ENCODE assay signal across 35 cellular contexts in the genomic region with DNA sequence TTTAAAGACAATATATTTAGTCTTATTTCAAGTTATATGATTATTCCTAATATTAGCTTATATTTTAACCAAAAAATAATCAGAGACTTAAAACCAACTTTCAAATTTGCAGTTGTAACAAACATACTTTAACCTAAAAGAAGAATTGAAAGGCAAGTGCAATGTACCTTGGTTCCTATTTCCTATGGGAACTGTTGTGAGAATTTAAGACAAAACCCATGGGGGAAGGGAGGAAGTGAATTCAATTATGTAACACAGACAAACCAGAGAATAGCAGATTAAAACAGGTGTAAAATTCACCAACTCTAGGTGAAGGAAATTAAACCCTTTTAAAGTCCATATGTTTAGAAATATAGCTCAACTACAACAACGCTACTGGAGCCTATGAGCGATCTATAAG. TPM values are rescaled to one million over a fixed set of nuclear protein-coding genes. Genes with fewer than 3 reads are reported as not detected.
"Had no signal": no experiment of that assay in that cellular context is flagged by ENCODE, and none has a peak within 500 bp of the region (broad histone marks: within the 10 kb centered on the region; RNA-seq: fewer than 3 reads in every experiment).

No MANE protein-coding gene starts in this region.

- ATAC-seq: activated naive CD8-positive, alpha-beta T cell treated with anti-CD3 and anti-CD28 coated beads, Interleukin-2, amount 50 U/mL, for 24 hours; foreskin keratinocyte; heart right ventricle; left lung; lower lobe of right lung; right lobe of liver; stimulated activated effector memory CD8-positive, alpha-beta T cell treated with anti-CD3 and anti-CD28 coated beads, Interleukin-12 subunit alpha, Interleukin-12 subunit beta, amount 100 ng/mL, for 72 hours; stimulated activated naive CD8-positive, alpha-beta T cell treated with anti-CD3 and anti-CD28 coated beads, Interleukin-15, amount 100 ng/mL, for 72 hours had no signal

- H3K36me3 Mint-ChIP-seq: activated naive CD4-positive, alpha-beta T cell treated with anti-CD3 and anti-CD28 coated beads, Interleukin-2, amount 50 U/mL, for 24 hours; stimulated activated effector memory CD8-positive, alpha-beta T cell treated with anti-CD3 and anti-CD28 coated beads, Interleukin-12 subunit alpha, Interleukin-12 subunit beta, amount 100 ng/mL, for 72 hours had no signal

- H3K27ac ChIP-seq: breast epithelium, esophagus muscularis mucosa, foreskin keratinocyte, heart right ventricle, left lung, lower lobe of right lung, neutrophil, right lobe of liver, thyroid gland, upper lobe of left lung, vagina had no signal

- H3K4me3 Mint-ChIP-seq: activated CD4-positive, alpha-beta memory T cell treated with anti-CD3 and anti-CD28 coated beads, Interleukin-2, amount 10 ng/mL, durations not matched to agents 7 days and 5 days; activated CD4-positive, alpha-beta T cell treated with anti-CD3 and anti-CD28 coated beads, Interleukin-2, amount 10 ng/mL, durations not matched to agents 7 days and 5 days; activated naive CD4-positive, alpha-beta T cell treated with anti-CD3 and anti-CD28 coated beads, Interleukin-2, amount 50 U/mL, for 24 hours; activated naive CD8-positive, alpha-beta T cell treated with anti-CD3 and anti-CD28 coated beads, Interleukin-2, amount 50 U/mL, for 24 hours; activated T-cell treated with anti-CD3 and anti-CD28 coated beads, Interleukin-2, amount 50 U/mL, for 24 hours; dendritic cell treated with granulocyte-macrophage colony-stimulating factor and Interleukin-4, amounts not matched to agents 40 ng/mL and 50 ng/mL, for 4 days; nephron progenitor cell; stimulated activated effector memory CD8-positive, alpha-beta T cell treated with anti-CD3 and anti-CD28 coated beads, Interleukin-12 subunit alpha, Interleukin-12 subunit beta, amount 100 ng/mL, for 72 hours; stimulated activated naive CD8-positive, alpha-beta T cell treated with anti-CD3 and anti-CD28 coated beads, Interleukin-15, amount 100 ng/mL, for 72 hours had no signal

- H3K9me3 ChIP-seq: breast epithelium, esophagus muscularis mucosa, left lung, lower lobe of right lung, neutrophil, right lobe of liver, thyroid gland, upper lobe of left lung, vagina had no signal

- H3K4me1 Mint-ChIP-seq: activated CD4-positive, alpha-beta memory T cell treated with anti-CD3 and anti-CD28 coated beads, Interleukin-2, amount 10 ng/mL, durations not matched to agents 7 days and 5 days; activated CD4-positive, alpha-beta T cell treated with anti-CD3 and anti-CD28 coated beads, Interleukin-2, amount 10 ng/mL, durations not matched to agents 7 days and 5 days; activated naive CD4-positive, alpha-beta T cell treated with anti-CD3 and anti-CD28 coated beads, Interleukin-2, amount 50 U/mL, for 24 hours; nephron progenitor cell; stimulated activated effector memory CD8-positive, alpha-beta T cell treated with anti-CD3 and anti-CD28 coated beads, Interleukin-12 subunit alpha, Interleukin-12 subunit beta, amount 100 ng/mL, for 72 hours had no signal

- H3K36me3 ChIP-seq: breast epithelium, esophagus muscularis mucosa, heart right ventricle, left lung, lower lobe of right lung, neutrophil, right lobe of liver, thyroid gland, upper lobe of left lung, vagina had no signal

- H3K27ac Mint-ChIP-seq: activated CD4-positive, alpha-beta memory T cell treated with anti-CD3 and anti-CD28 coated beads, Interleukin-2, amount 10 ng/mL, durations not matched to agents 7 days and 5 days; activated CD4-positive, alpha-beta T cell treated with anti-CD3 and anti-CD28 coated beads, Interleukin-2, amount 10 ng/mL, durations not matched to agents 7 days and 5 days; activated naive CD4-positive, alpha-beta T cell treated with anti-CD3 and anti-CD28 coated beads, Interleukin-2, amount 50 U/mL, for 24 hours; activated naive CD8-positive, alpha-beta T cell treated with anti-CD3 and anti-CD28 coated beads, Interleukin-2, amount 50 U/mL, for 24 hours; activated T-cell treated with anti-CD3 and anti-CD28 coated beads, Interleukin-2, amount 50 U/mL, for 24 hours; activated T-helper 2 cell treated with anti-CD3 and anti-CD28 coated beads, Interferon-gamma antibody, Interleukin-2, Interleukin-4, amounts not matched to agents 10 μg/mL and 5 μg/mL and 100 μg/mL, durations not matched to agents 14 hours and 24 hours and 36 hours; dendritic cell treated with granulocyte-macrophage colony-stimulating factor and Interleukin-4, amounts not matched to agents 40 ng/mL and 50 ng/mL, for 4 days; nephron progenitor cell; stimulated activated effector memory CD8-positive, alpha-beta T cell treated with anti-CD3 and anti-CD28 coated beads, Interleukin-12 subunit alpha, Interleukin-12 subunit beta, amount 100 ng/mL, for 72 hours; stimulated activated naive CD8-positive, alpha-beta T cell treated with anti-CD3 and anti-CD28 coated beads, Interleukin-15, amount 100 ng/mL, for 72 hours had no signal

- H3K4me1 ChIP-seq: breast epithelium, esophagus muscularis mucosa, foreskin keratinocyte, heart right ventricle, left lung, lower lobe of right lung, right lobe of liver, thyroid gland, upper lobe of left lung, vagina had no signal

- H3K4me3 ChIP-seq: breast epithelium, esophagus muscularis mucosa, heart right ventricle, left lung, lower lobe of right lung, right lobe of liver, thyroid gland, upper lobe of left lung, vagina had no signal

- H3K27me3 ChIP-seq: breast epithelium, esophagus muscularis mucosa, left lung, neutrophil, right lobe of liver, thyroid gland, upper lobe of left lung, vagina had no signal

- DNase-seq: activated CD4-positive, alpha-beta memory T cell treated with anti-CD3 and anti-CD28 coated beads, Interleukin-2, amount 10 ng/mL, durations not matched to agents 7 days and 5 days; activated CD4-positive, alpha-beta T cell treated with anti-CD3 and anti-CD28 coated beads for 1 hour; activated CD4-positive, alpha-beta T cell treated with anti-CD3 and anti-CD28 coated beads, Interleukin-2, amount 10 ng/mL, durations not matched to agents 7 days and 5 days; activated CD8-positive, alpha-beta memory T cell treated with anti-CD3 and anti-CD28 coated beads, Interleukin-2, amount 50 U/mL, for 48 hours; activated naive CD8-positive, alpha-beta T cell treated with anti-CD3 and anti-CD28 coated beads, Interleukin-2, amount 50 U/mL, for 24 hours; activated T-cell treated with anti-CD3 and anti-CD28 coated beads, Interleukin-2, amount 50 U/mL, for 24 hours; amygdala; central memory CD4-positive, alpha-beta T cell; effector CD4-positive, alpha-beta T cell; foreskin keratinocyte; heart right ventricle; left lung; lower lobe of right lung; nephron progenitor cell; right lobe of liver; stimulated activated CD4-positive, alpha-beta T cell treated with anti-CD3 and anti-CD28 coated beads, Interleukin-12 subunit alpha, Interleukin-12 subunit beta, amount 100 ng/mL, for 4 hours; stimulated activated CD4-positive, alpha-beta T cell treated with anti-CD3 and anti-CD28 coated beads, Interleukin-4, amount 100 ng/mL, for 24 hours; stimulated activated naive CD8-positive, alpha-beta T cell treated with anti-CD3 and anti-CD28 coated beads, Interleukin-15, amount 100 ng/mL, for 72 hours; substantia nigra; T-helper 2 cell; thyroid gland; upper lobe of left lung had no signal

- FAIRE-seq: islet of Langerhans had no signal

- H3K9me3 Mint-ChIP-seq: activated CD4-positive, alpha-beta memory T cell treated with anti-CD3 and anti-CD28 coated beads, Interleukin-2, amount 10 ng/mL, durations not matched to agents 7 days and 5 days; activated CD4-positive, alpha-beta T cell treated with anti-CD3 and anti-CD28 coated beads, Interleukin-2, amount 10 ng/mL, durations not matched to agents 7 days and 5 days; activated naive CD4-positive, alpha-beta T cell treated with anti-CD3 and anti-CD28 coated beads, Interleukin-2, amount 50 U/mL, for 24 hours; activated naive CD8-positive, alpha-beta T cell treated with anti-CD3 and anti-CD28 coated beads, Interleukin-2, amount 50 U/mL, for 24 hours; activated T-cell treated with anti-CD3 and anti-CD28 coated beads, Interleukin-2, amount 50 U/mL, for 24 hours; activated T-helper 2 cell treated with anti-CD3 and anti-CD28 coated beads, Interferon-gamma antibody, Interleukin-2, Interleukin-4, amounts not matched to agents 10 μg/mL and 5 μg/mL and 100 μg/mL, durations not matched to agents 14 hours and 24 hours and 36 hours; dendritic cell treated with granulocyte-macrophage colony-stimulating factor and Interleukin-4, amounts not matched to agents 40 ng/mL and 50 ng/mL, for 4 days; stimulated activated effector memory CD8-positive, alpha-beta T cell treated with anti-CD3 and anti-CD28 coated beads, Interleukin-12 subunit alpha, Interleukin-12 subunit beta, amount 100 ng/mL, for 72 hours; stimulated activated naive CD8-positive, alpha-beta T cell treated with anti-CD3 and anti-CD28 coated beads, Interleukin-15, amount 100 ng/mL, for 72 hours had no signal

RNA-seq across cellular contexts. Expression of gene CR2, which starts 22.6 kb away (rescaled TPM):
- total RNA-seq: activated CD4-positive, alpha-beta memory T cell treated with anti-CD3 and anti-CD28 coated beads, Interleukin-2, amount 10 ng/mL, durations not matched to agents 7 days and 5 days; activated CD4-positive, alpha-beta T cell treated with anti-CD3 and anti-CD28 coated beads, Interleukin-2, amount 10 ng/mL, durations not matched to agents 7 days and 5 days; activated T-helper 2 cell treated with anti-CD3 and anti-CD28 coated beads, Interferon-gamma antibody, Interleukin-2, Interleukin-4, amounts not matched to agents 10 μg/mL and 5 μg/mL and 100 μg/mL, durations not matched to agents 14 hours and 24 hours and 36 hours; foreskin keratinocyte; glomerular endothelial cell; osteocyte; renal cortical epithelial cell; skeletal muscle tissue; vagina had no signal
- polyA plus RNA-seq: foreskin keratinocyte had no signal
